Comparison of ENCODE assay signal across 38 cellular contexts in the genomic region with DNA sequence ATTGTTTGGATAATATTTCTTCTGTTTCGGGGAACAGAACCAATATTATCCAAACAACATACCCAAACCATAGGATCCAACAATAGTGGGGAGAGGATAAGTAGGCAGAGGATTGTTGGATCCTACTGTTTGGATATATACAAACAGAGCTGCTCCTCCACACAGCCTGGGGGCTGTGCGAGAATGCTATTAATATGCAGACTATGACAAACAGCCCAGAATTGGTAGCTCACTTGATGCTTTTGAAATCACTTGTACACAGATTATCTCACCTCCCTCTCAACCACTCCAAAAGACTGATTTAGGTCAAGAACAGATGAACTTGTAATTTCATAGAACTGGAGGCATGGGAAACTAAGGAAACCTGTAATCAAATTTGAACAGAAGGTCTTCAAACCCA. TPM values are rescaled to one million over a fixed set of nuclear protein-coding genes. Genes with fewer than 3 reads are reported as not detected.
"Had no signal": no experiment of that assay in that cellular context is flagged by ENCODE, and none has a peak within 500 bp of the region (broad histone marks: within the 10 kb centered on the region; RNA-seq: fewer than 3 reads in every experiment).

No MANE protein-coding gene starts in this region.

- DNase-seq: activated B cell treated with CpG ODN at 0.5 μM for 24 hours; activated CD4-positive, alpha-beta memory T cell treated with anti-CD3 and anti-CD28 coated beads for 36 hours; activated CD4-positive, alpha-beta T cell treated with anti-CD3 and anti-CD28 coated beads for 4 hours; activated CD4-positive, alpha-beta T cell treated with anti-CD3 and anti-CD28 coated beads, Interleukin-2, amount 10 ng/mL, durations not matched to agents 24 days and 14 days; activated CD4-positive, alpha-beta T cell treated with anti-CD3 and anti-CD28 coated beads, Interleukin-2, amount 50 U/mL, for 1 hour; activated CD4-positive, alpha-beta T cell treated with anti-CD3 and anti-CD28 coated beads, Interleukin-2, amount 50 U/mL, for 4 hours; activated CD4-positive, CD25-positive, alpha-beta regulatory T cell treated with anti-CD3 and anti-CD28 coated beads, Interleukin-2, amount 50 U/mL, for 72 hours; activated CD8-positive, alpha-beta memory T cell treated with anti-CD3 and anti-CD28 coated beads, Interleukin-2, amount 50 U/mL, for 4 hours; activated CD8-positive, alpha-beta T cell treated with anti-CD3 and anti-CD28 coated beads for 36 hours; activated effector memory CD4-positive, alpha-beta T cell treated with anti-CD3 and anti-CD28 coated beads, Interleukin-2, amount 50 U/mL, for 16 hours; activated gamma-delta T cell treated with Interleukin-2 at 50 U/mL for 16 hours; activated naive CD4-positive, alpha-beta T cell; activated naive CD4-positive, alpha-beta T cell treated with anti-CD3 and anti-CD28 coated beads for 36 hours; activated naive CD4-positive, alpha-beta T cell treated with anti-CD3 and anti-CD28 coated beads, Interleukin-2, amount 50 U/mL, for 16 hours; activated naive CD8-positive, alpha-beta T cell treated with anti-CD3 and anti-CD28 coated beads for 36 hours; activated T-cell treated with anti-CD3 and anti-CD28 coated beads for 4 hours; activated T-cell treated with anti-CD3 and anti-CD28 coated beads, Interleukin-2, amount 50 U/mL, for 1 hour; activated T-cell treated with anti-CD3 and anti-CD28 coated beads, Interleukin-2, amount 50 U/mL, for 4 hours; activated T-cell treated with anti-CD3 and anti-CD28 coated beads, Interleukin-2, amount 50 U/mL, for 72 hours; adrenal gland; amniotic stem cell; aorta; body of pancreas; brain microvascular endothelial cell; central memory CD4-positive, alpha-beta T cell; T-helper 1 cell; T-helper 2 cell; T-helper 9 cell had no signal

- H3K9me3 Mint-ChIP-seq: activated B cell treated with CpG ODN at 0.5 μM for 24 hours; activated CD4-positive, alpha-beta memory T cell treated with anti-CD3 and anti-CD28 coated beads for 36 hours; activated CD4-positive, alpha-beta T cell treated with anti-CD3 and anti-CD28 coated beads, Interleukin-2, amount 10 ng/mL, durations not matched to agents 24 days and 14 days; activated CD8-positive, alpha-beta T cell treated with anti-CD3 and anti-CD28 coated beads for 36 hours; activated naive CD4-positive, alpha-beta T cell treated with anti-CD3 and anti-CD28 coated beads for 36 hours; activated naive CD4-positive, alpha-beta T cell treated with anti-CD3 and anti-CD28 coated beads, Interleukin-2, amount 50 U/mL, for 72 hours; activated naive CD8-positive, alpha-beta T cell treated with anti-CD3 and anti-CD28 coated beads for 36 hours; activated T-cell treated with anti-CD3 and anti-CD28 coated beads, Interleukin-2, amount 50 U/mL, for 4 hours; activated T-cell treated with anti-CD3 and anti-CD28 coated beads, Interleukin-2, amount 50 U/mL, for 72 hours; activated T-helper 1 cell treated with anti-CD3 and anti-CD28 coated beads, Interleukin-12 subunit alpha, Interleukin-12 subunit beta, Interleukin-2, Interleukin-4 antibody, amounts not matched to agents 30 ng/mL and 10 ng/mL and 1 ng/mL, durations not matched to agents 14 hours and 24 hours and 36 hours; activated T-helper 17 cell treated with anti-CD3 and anti-CD28 coated beads, Interleukin-2, amount 50 U/mL, for 72 hours; T-helper 1 cell treated with Interleukin-12 subunit alpha and Interleukin-12 subunit beta and Interleukin-4 antibody, amounts not matched to agents 30 μg/mL and 1 μg/mL, for 36 hours; T-helper 2 cell treated with Interferon-gamma antibody and Interleukin-4, amounts not matched to agents 5 μg/mL and 100 μg/mL, for 36 hours had no signal

- H3K4me3 Mint-ChIP-seq: activated B cell treated with CpG ODN at 0.5 μM for 24 hours; activated CD4-positive, alpha-beta memory T cell treated with anti-CD3 and anti-CD28 coated beads for 36 hours; activated CD4-positive, alpha-beta T cell treated with anti-CD3 and anti-CD28 coated beads, Interleukin-2, amount 10 ng/mL, durations not matched to agents 24 days and 14 days; activated CD8-positive, alpha-beta T cell treated with anti-CD3 and anti-CD28 coated beads for 36 hours; activated naive CD4-positive, alpha-beta T cell treated with anti-CD3 and anti-CD28 coated beads for 36 hours; activated naive CD8-positive, alpha-beta T cell treated with anti-CD3 and anti-CD28 coated beads for 36 hours; activated T-cell treated with anti-CD3 and anti-CD28 coated beads, Interleukin-2, amount 50 U/mL, for 4 hours; activated T-cell treated with anti-CD3 and anti-CD28 coated beads, Interleukin-2, amount 50 U/mL, for 72 hours; activated T-helper 1 cell treated with anti-CD3 and anti-CD28 coated beads, Interleukin-12 subunit alpha, Interleukin-12 subunit beta, Interleukin-2, Interleukin-4 antibody, amounts not matched to agents 30 ng/mL and 10 ng/mL and 1 ng/mL, durations not matched to agents 14 hours and 24 hours and 36 hours; activated T-helper 17 cell treated with anti-CD3 and anti-CD28 coated beads, Interleukin-2, amount 50 U/mL, for 72 hours; T-helper 1 cell treated with Interleukin-12 subunit alpha and Interleukin-12 subunit beta and Interleukin-4 antibody, amounts not matched to agents 30 μg/mL and 1 μg/mL, for 36 hours; T-helper 2 cell treated with Interferon-gamma antibody and Interleukin-4, amounts not matched to agents 5 μg/mL and 100 μg/mL, for 36 hours had no signal

- H3K27me3 Mint-ChIP-seq: activated B cell treated with CpG ODN at 0.5 μM for 24 hours; activated CD4-positive, alpha-beta memory T cell treated with anti-CD3 and anti-CD28 coated beads for 36 hours; activated CD4-positive, alpha-beta T cell treated with anti-CD3 and anti-CD28 coated beads, Interleukin-2, amount 10 ng/mL, durations not matched to agents 24 days and 14 days; activated CD8-positive, alpha-beta T cell treated with anti-CD3 and anti-CD28 coated beads for 36 hours; activated naive CD8-positive, alpha-beta T cell treated with anti-CD3 and anti-CD28 coated beads for 36 hours; activated T-helper 17 cell treated with anti-CD3 and anti-CD28 coated beads, Interleukin-2, amount 50 U/mL, for 72 hours had no signal

- H3K4me1 Mint-ChIP-seq: activated B cell treated with CpG ODN at 0.5 μM for 24 hours; activated T-helper 17 cell treated with anti-CD3 and anti-CD28 coated beads, Interleukin-2, amount 50 U/mL, for 72 hours had no signal

- H3K36me3 Mint-ChIP-seq: activated naive CD4-positive, alpha-beta T cell treated with anti-CD3 and anti-CD28 coated beads, Interleukin-2, amount 50 U/mL, for 72 hours; activated naive CD8-positive, alpha-beta T cell treated with anti-CD3 and anti-CD28 coated beads for 36 hours had no signal

- H3K27ac Mint-ChIP-seq: activated B cell treated with CpG ODN at 0.5 μM for 24 hours; activated CD4-positive, alpha-beta memory T cell treated with anti-CD3 and anti-CD28 coated beads for 36 hours; activated CD4-positive, alpha-beta T cell treated with anti-CD3 and anti-CD28 coated beads, Interleukin-2, amount 10 ng/mL, durations not matched to agents 24 days and 14 days; activated CD8-positive, alpha-beta T cell treated with anti-CD3 and anti-CD28 coated beads for 36 hours; activated naive CD4-positive, alpha-beta T cell treated with anti-CD3 and anti-CD28 coated beads for 36 hours; activated naive CD4-positive, alpha-beta T cell treated with anti-CD3 and anti-CD28 coated beads, Interleukin-2, amount 50 U/mL, for 72 hours; activated naive CD8-positive, alpha-beta T cell treated with anti-CD3 and anti-CD28 coated beads for 36 hours; activated T-cell treated with anti-CD3 and anti-CD28 coated beads, Interleukin-2, amount 50 U/mL, for 72 hours; activated T-helper 1 cell treated with anti-CD3 and anti-CD28 coated beads, Interleukin-12 subunit alpha, Interleukin-12 subunit beta, Interleukin-2, Interleukin-4 antibody, amounts not matched to agents 30 ng/mL and 10 ng/mL and 1 ng/mL, durations not matched to agents 14 hours and 24 hours and 36 hours; activated T-helper 17 cell treated with anti-CD3 and anti-CD28 coated beads, Interleukin-2, amount 50 U/mL, for 72 hours; T-helper 1 cell treated with Interleukin-12 subunit alpha and Interleukin-12 subunit beta and Interleukin-4 antibody, amounts not matched to agents 30 μg/mL and 1 μg/mL, for 36 hours had no signal

RNA-seq across cellular contexts. Expression of gene MLANA, which starts 24.4 kb away (rescaled TPM):
- total RNA-seq: activated B cell treated with CpG ODN at 0.5 μM for 24 hours; activated CD4-positive, alpha-beta memory T cell treated with anti-CD3 and anti-CD28 coated beads for 36 hours; activated CD4-positive, alpha-beta T cell treated with anti-CD3 and anti-CD28 coated beads, Interleukin-2, amount 10 ng/mL, durations not matched to agents 24 days and 14 days; activated CD8-positive, alpha-beta memory T cell treated with anti-CD3 and anti-CD28 coated beads for 36 hours; activated CD8-positive, alpha-beta T cell treated with anti-CD3 and anti-CD28 coated beads for 36 hours; activated naive CD4-positive, alpha-beta T cell treated with anti-CD3 and anti-CD28 coated beads for 36 hours; activated naive CD4-positive, alpha-beta T cell treated with anti-CD3 and anti-CD28 coated beads, Interleukin-2, amount 50 U/mL, for 72 hours; activated naive CD8-positive, alpha-beta T cell treated with anti-CD3 and anti-CD28 coated beads for 36 hours; activated T-cell treated with anti-CD3 and anti-CD28 coated beads, Interleukin-2, amount 50 U/mL, for 4 hours; activated T-cell treated with anti-CD3 and anti-CD28 coated beads, Interleukin-2, amount 50 U/mL, for 72 hours; activated T-helper 1 cell treated with anti-CD3 and anti-CD28 coated beads, Interleukin-12 subunit alpha, Interleukin-12 subunit beta, Interleukin-2, Interleukin-4 antibody, amounts not matched to agents 30 ng/mL and 10 ng/mL and 1 ng/mL, durations not matched to agents 14 hours and 24 hours and 36 hours; activated T-helper 17 cell treated with anti-CD3 and anti-CD28 coated beads, Interleukin-2, amount 50 U/mL, for 72 hours; adrenal gland; aorta; astrocyte; body of pancreas; breast epithelium; cardiac septum; cerebellum had no signal
